ENCODE assay signal across 24 cellular contexts in the genomic region with DNA sequence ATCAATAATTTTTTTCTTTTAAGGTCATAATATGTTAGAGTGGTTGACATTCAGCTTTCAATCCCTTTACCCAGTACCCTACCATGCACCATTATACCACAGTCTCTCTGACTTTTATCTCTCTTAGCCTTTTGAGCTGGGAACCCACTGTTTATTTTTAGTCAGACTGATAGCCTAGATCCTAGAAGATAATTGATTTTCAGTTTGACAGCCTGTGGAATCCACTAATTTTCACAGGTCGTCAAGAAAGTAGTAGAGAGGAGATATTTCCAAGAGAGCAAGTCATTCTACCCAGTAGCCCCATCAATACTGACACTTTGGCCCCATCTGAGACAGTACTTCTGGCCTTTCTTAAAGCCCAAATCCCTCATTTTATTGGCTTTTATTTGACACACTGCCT.
DNase-seq lines count a peak whose midpoint lies in the region; ATAC-seq and TF ChIP-seq lines count a peak whose summit lies in the region.
"Had no signal": no experiment of that assay in that cellular context is flagged by ENCODE, and none has a peak within 500 bp of the region (broad histone marks: within the 10 kb centered on the region; RNA-seq: fewer than 3 reads in every experiment).

No MANE protein-coding gene starts in this region.

- H3K9me3 ChIP-seq in tibial artery = no peaks in the 10 kb centered on the region
- H3K9me3 ChIP-seq: BE2C, thyroid gland had no signal

- no peak overlapping the region for H4K8ac ChIP-seq in mesendoderm (ENCODE audit: low read depth, low read length)

- H2BK5ac ChIP-seq in mesendoderm (ENCODE audit: low read length) = no peak overlapping the region

- intact Hi-C loops in activated CD4-positive, alpha-beta T cell treated with anti-CD3 and anti-CD28 coated beads, Interleukin-2, amount 10 ng/mL, durations not matched to agents 24 days and 14 days (cut with micrococcal nuclease) = loop anchor here (1.0 kb wide), 1 partner anchor 8 kb away; no protein-coding TSS in a partner anchor
- intact Hi-C loops in activated CD4-positive, alpha-beta T cell treated with anti-CD3 and anti-CD28 coated beads for 36 hours (cut with DNase I, micrococcal nuclease) = loop anchor here in 1 of 2 experiments (10.0 kb wide), 1 partner anchor 466 kb away; no protein-coding TSS in a partner anchor
- intact Hi-C loops in activated CD8-positive, alpha-beta T cell treated with anti-CD3 and anti-CD28 coated beads for 36 hours (cut with micrococcal nuclease) = no loop called here
- intact Hi-C loops in tibial artery (cut with DNase I; ENCODE audit: low total_unique reads) = loop anchor here (1.0 to 5.0 kb wide), 2 partner anchors 98 to 146 kb away; no protein-coding TSS in a partner anchor

- no peak overlapping the region for H4K5ac ChIP-seq in mesendoderm (ENCODE audit: low read length)

- H3K27me3 ChIP-seq in mesendoderm (ENCODE audit: insufficient read depth, low read length, poor library complexity) (no peaks in the 10 kb centered on the region), tibial artery (no peaks in the 10 kb centered on the region)
- H3K27me3 ChIP-seq: BE2C, thyroid gland had no signal

- no peak overlapping the region for H3K23ac ChIP-seq in mesendoderm (ENCODE audit: low read length)

- POLR2A ChIA-PET in activated CD4-positive, alpha-beta T cell treated with anti-CD3 and anti-CD28 coated beads for 36 hours (lab: Charles Lee) = no interaction called here
- POLR2A ChIA-PET in activated CD8-positive, alpha-beta T cell treated with anti-CD3 and anti-CD28 coated beads for 36 hours (lab: Charles Lee) = no interaction called here

- DNase-seq in activated CD4-positive, alpha-beta T cell treated with anti-CD3 and anti-CD28 coated beads, Interleukin-2, amount 10 ng/mL, durations not matched to agents 24 days and 14 days = no peak
- no peak for DNase-seq in activated CD4-positive, alpha-beta T cell treated with anti-CD3 and anti-CD28 coated beads for 36 hours
- no peak for DNase-seq in activated CD8-positive, alpha-beta T cell treated with anti-CD3 and anti-CD28 coated beads for 36 hours
- DNase-seq in mesendoderm = peak; percentile 72
- DNase-seq in tibial artery = no peak
- DNase-seq in cerebellum (ENCODE audit: low spot score) = no peak
- DNase-seq: 8988T; activated CD4-positive, alpha-beta T cell treated with anti-CD3 and anti-CD28 coated beads, Interleukin-2, amount 50 U/mL, for 4 hours; activated T-cell treated with anti-CD3 and anti-CD28 coated beads, Interleukin-2, amount 50 U/mL, for 4 hours; BE2C; Calu3; mesenchymal stem cell; NCI-H1048; NCI-H2029; NCI-H446 treated with DMSO at 0.1 percent for 48 hours; NK-92 treated with Interleukin-12 subunit alpha and Interleukin-12 subunit beta, amount 100 ng/mL, for 24 hours; thyroid gland had no signal

- ATAC-seq in activated CD4-positive, alpha-beta T cell treated with anti-CD3 and anti-CD28 coated beads for 36 hours = no peak
- ATAC-seq in activated CD8-positive, alpha-beta T cell treated with anti-CD3 and anti-CD28 coated beads for 36 hours = no peak
- no peak for ATAC-seq in GM18517 (IDR thresholded peaks at IDR 0.05; ENCODE audit: unreplicated experiment)
- no peak for ATAC-seq in GM21360 (IDR thresholded peaks at IDR 0.05; ENCODE audit: unreplicated experiment)
- ATAC-seq: activated T-cell treated with anti-CD3 and anti-CD28 coated beads, Interleukin-2, amount 50 U/mL, for 4 hours; SK-N-SH treated with all-trans-retinoic acid at 6 μM for 48 hours had no signal

- H2BK15ac ChIP-seq in mesendoderm (replicated peaks; ENCODE audit: low read depth) = no peak overlapping the region

- no peak overlapping the region for H3K4me2 ChIP-seq in mesendoderm (ENCODE audit: low read length)

- H2BK120ac ChIP-seq in mesendoderm (ENCODE audit: low read depth, low read length) = no peak overlapping the region

- H3K4me1 ChIP-seq in mesendoderm (ENCODE audit: control insufficient read depth, low read depth, low read length) (no peaks in the 10 kb centered on the region), tibial artery (peaks cover 0 to 61% (median 15%) of the 10 kb centered on the region in 4 donors)
- H3K4me1 ChIP-seq: BE2C had no signal

- H3K27ac Mint-ChIP-seq in activated CD4-positive, alpha-beta T cell treated with anti-CD3 and anti-CD28 coated beads, Interleukin-2, amount 10 ng/mL, durations not matched to agents 24 days and 14 days = peak overlapping the region; percentile 83
- no peak overlapping the region for H3K27ac Mint-ChIP-seq in activated CD4-positive, alpha-beta T cell treated with anti-CD3 and anti-CD28 coated beads for 36 hours
- H3K27ac Mint-ChIP-seq in activated CD8-positive, alpha-beta T cell treated with anti-CD3 and anti-CD28 coated beads for 36 hours = peak overlapping the region; percentile 65
- H3K27ac Mint-ChIP-seq: activated naive CD4-positive, alpha-beta T cell treated with anti-CD3 and anti-CD28 coated beads, Interleukin-2, amount 50 U/mL, for 24 hours had no signal

- H3K27ac ChIP-seq in mesendoderm (ENCODE audit: low read depth, low read length) = no peak overlapping the region
- H3K27ac ChIP-seq in tibial artery = peak overlapping the region; percentile 36 to 39
- H3K27ac ChIP-seq: RWPE1 had no signal

- no peaks in the 10 kb centered on the region for H3K27me3 Mint-ChIP-seq in activated CD4-positive, alpha-beta T cell treated with anti-CD3 and anti-CD28 coated beads, Interleukin-2, amount 10 ng/mL, durations not matched to agents 24 days and 14 days
- peaks cover 3% of the 10 kb centered on the region for H3K27me3 Mint-ChIP-seq in activated CD4-positive, alpha-beta T cell treated with anti-CD3 and anti-CD28 coated beads for 36 hours
- peaks cover 3% of the 10 kb centered on the region for H3K27me3 Mint-ChIP-seq in activated CD8-positive, alpha-beta T cell treated with anti-CD3 and anti-CD28 coated beads for 36 hours

- no peak overlapping the region for H3K4ac ChIP-seq in mesendoderm (ENCODE audit: low read depth, low read length)

- no peak overlapping the region for H3K9ac ChIP-seq in mesendoderm (ENCODE audit: low read length)

- TF ChIP-seq CTCF in activated CD8-positive, alpha-beta T cell treated with anti-CD3 and anti-CD28 coated beads for 36 hours (IDR thresholded peaks at IDR 0.05) = no peak
- no peak for TF ChIP-seq CTCF in tibial artery (IDR thresholded peaks at IDR 0.05)

- H3K36me3 ChIP-seq in mesendoderm (ENCODE audit: control insufficient read depth, insufficient read depth, low read length) = no peaks in the 10 kb centered on the region
- peaks cover 13 to 20% (median 19%) of the 10 kb centered on the region in 3 donors for H3K36me3 ChIP-seq in tibial artery
- H3K36me3 ChIP-seq: BE2C, thyroid gland had no signal

- WGBS in mesendoderm (ENCODE audit: extremely low coverage, insufficient coverage, low lambda C conversion rate) = no CpG with 5 or more reads among the region's 1 CpG

- H3K79me1 ChIP-seq in mesendoderm (ENCODE audit: low read length) = no peaks in the 10 kb centered on the region

- peak overlapping the region; percentile 36 for H3K4me3 Mint-ChIP-seq in activated CD4-positive, alpha-beta T cell treated with anti-CD3 and anti-CD28 coated beads, Interleukin-2, amount 10 ng/mL, durations not matched to agents 24 days and 14 days
- no peak overlapping the region for H3K4me3 Mint-ChIP-seq in activated CD4-positive, alpha-beta T cell treated with anti-CD3 and anti-CD28 coated beads for 36 hours
- H3K4me3 Mint-ChIP-seq in activated CD8-positive, alpha-beta T cell treated with anti-CD3 and anti-CD28 coated beads for 36 hours = no peak overlapping the region
- H3K4me3 Mint-ChIP-seq: activated naive CD4-positive, alpha-beta T cell treated with anti-CD3 and anti-CD28 coated beads, Interleukin-2, amount 50 U/mL, for 24 hours; activated T-cell treated with anti-CD3 and anti-CD28 coated beads, Interleukin-2, amount 50 U/mL, for 4 hours; neural crest cell had no signal

- H3K36me3 Mint-ChIP-seq in activated CD4-positive, alpha-beta T cell treated with anti-CD3 and anti-CD28 coated beads, Interleukin-2, amount 10 ng/mL, durations not matched to agents 24 days and 14 days (ENCODE audit: low read depth) = peaks cover 11% of the 10 kb centered on the region
- no peaks in the 10 kb centered on the region for H3K36me3 Mint-ChIP-seq in activated CD4-positive, alpha-beta T cell treated with anti-CD3 and anti-CD28 coated beads for 36 hours (ENCODE audit: low read depth)
- H3K36me3 Mint-ChIP-seq in activated CD8-positive, alpha-beta T cell treated with anti-CD3 and anti-CD28 coated beads for 36 hours (ENCODE audit: low read depth) = no peaks in the 10 kb centered on the region
- H3K36me3 Mint-ChIP-seq: activated naive CD4-positive, alpha-beta T cell treated with anti-CD3 and anti-CD28 coated beads, Interleukin-2, amount 50 U/mL, for 24 hours had no signal

- CTCF ChIA-PET in activated CD4-positive, alpha-beta T cell treated with anti-CD3 and anti-CD28 coated beads for 36 hours (lab: Charles Lee) = interaction anchor here (0.7 to 7.4 kb wide), 11 partner anchors 9 to 466 kb away, joined by 3 to 107 read pairs (median 5); partner anchors contain the start of gene TCTN3
- CTCF ChIA-PET in activated CD8-positive, alpha-beta T cell treated with anti-CD3 and anti-CD28 coated beads for 36 hours (lab: Charles Lee) = interaction anchor here (1.1 to 15.6 kb wide), 13 partner anchors 9 to 177 kb away, joined by 3 to 262 read pairs (median 7); partner anchors contain the start of genes ENTPD1 and TCTN3

- H3K4me1 Mint-ChIP-seq in activated CD4-positive, alpha-beta T cell treated with anti-CD3 and anti-CD28 coated beads, Interleukin-2, amount 10 ng/mL, durations not matched to agents 24 days and 14 days = peaks cover 47% of the 10 kb centered on the region
- H3K4me1 Mint-ChIP-seq in activated CD4-positive, alpha-beta T cell treated with anti-CD3 and anti-CD28 coated beads for 36 hours = no peaks in the 10 kb centered on the region
- H3K4me1 Mint-ChIP-seq in activated CD8-positive, alpha-beta T cell treated with anti-CD3 and anti-CD28 coated beads for 36 hours (ENCODE audit: low read depth) = peaks cover 16% of the 10 kb centered on the region
- H3K4me1 Mint-ChIP-seq: neural crest cell had no signal

- H2AK5ac ChIP-seq in mesendoderm (ENCODE audit: low read length) = no peak overlapping the region

- H3K79me2 ChIP-seq in mesendoderm (ENCODE audit: control insufficient read depth, insufficient read depth, low read length) = no peaks in the 10 kb centered on the region

- H3K18ac ChIP-seq in mesendoderm (ENCODE audit: low read length) = no peak overlapping the region

- peaks cover 4% of the 10 kb centered on the region for H3K9me3 Mint-ChIP-seq in activated CD4-positive, alpha-beta T cell treated with anti-CD3 and anti-CD28 coated beads, Interleukin-2, amount 10 ng/mL, durations not matched to agents 24 days and 14 days
- H3K9me3 Mint-ChIP-seq in activated CD4-positive, alpha-beta T cell treated with anti-CD3 and anti-CD28 coated beads for 36 hours (ENCODE audit: low read depth) = no peaks in the 10 kb centered on the region
- H3K9me3 Mint-ChIP-seq in activated CD8-positive, alpha-beta T cell treated with anti-CD3 and anti-CD28 coated beads for 36 hours = no peaks in the 10 kb centered on the region
- H3K9me3 Mint-ChIP-seq: activated naive CD4-positive, alpha-beta T cell treated with anti-CD3 and anti-CD28 coated beads, Interleukin-2, amount 50 U/mL, for 24 hours; activated T-cell treated with anti-CD3 and anti-CD28 coated beads, Interleukin-2, amount 50 U/mL, for 4 hours; neural crest cell had no signal

- no peak overlapping the region for H3K56ac ChIP-seq in mesendoderm (ENCODE audit: low read length)

- H3K4me3 ChIP-seq in mesendoderm (ENCODE audit: low read length) (no peak overlapping the region), tibial artery (no peak overlapping the region)
- H3K4me3 ChIP-seq: coronary artery, thyroid gland had no signal
